Comparison of ENCODE assay signal across 26 cellular contexts in the genomic region with DNA sequence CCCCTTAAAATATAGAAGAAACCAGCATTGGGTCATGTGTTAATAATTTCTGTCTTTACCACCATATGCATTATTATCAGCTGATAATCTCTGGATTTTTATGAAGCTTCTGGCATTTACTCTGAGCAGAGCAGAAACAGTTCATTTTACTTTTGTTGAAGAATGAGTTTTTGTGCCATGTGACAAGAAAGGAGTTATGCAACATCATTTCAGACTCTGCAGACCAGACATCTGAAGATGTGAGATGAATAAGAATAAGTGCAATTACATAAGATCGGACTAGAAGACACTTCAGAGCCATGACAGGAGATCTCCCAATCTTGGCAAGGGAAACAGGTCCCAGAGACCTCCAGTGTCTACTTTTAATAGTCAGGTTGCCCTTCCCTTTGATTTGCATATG.
"Had no signal": no experiment of that assay in that cellular context is flagged by ENCODE, and none has a peak within 500 bp of the region (broad histone marks: within the 10 kb centered on the region; RNA-seq: fewer than 3 reads in every experiment).

No MANE protein-coding gene starts in this region.

- H3K4me1 ChIP-seq: gastroesophageal sphincter, heart left ventricle, lower lobe of right lung, psoas muscle, sigmoid colon, spleen, tibial nerve, upper lobe of left lung had no signal

- H3K27ac ChIP-seq: foreskin keratinocyte, gastroesophageal sphincter, heart left ventricle, hepatocyte, lower lobe of right lung, ovary, psoas muscle, sigmoid colon, skin epidermis, spleen, thoracic aorta, tibial nerve, upper lobe of left lung had no signal

- H3K9me3 ChIP-seq: gastroesophageal sphincter, lower lobe of right lung, ovary, psoas muscle, sigmoid colon, spleen, thoracic aorta, tibial nerve, upper lobe of left lung had no signal

- H3K4me3 ChIP-seq: gastroesophageal sphincter, heart left ventricle, hepatocyte, lower lobe of right lung, ovary, psoas muscle, sigmoid colon, skin epidermis, spleen, thoracic aorta, tibial nerve, upper lobe of left lung had no signal

- DNase-seq: cortex of kidney; effector memory CD8-positive, alpha-beta T cell; foreskin keratinocyte; heart left ventricle; islet precursor cell; left ventricle myocardium superior; lower lobe of right lung; natural killer cell; occipital lobe; ovary; posterior cingulate gyrus; psoas muscle; right cardiac atrium; sigmoid colon; spleen; stimulated activated CD4-positive, alpha-beta T cell treated with anti-CD3 and anti-CD28 coated beads, Interleukin-4, amount 100 ng/mL, for 4 hours; stimulated activated naive CD8-positive, alpha-beta T cell treated with anti-CD3 and anti-CD28 coated beads, Interleukin-15, Interleukin-2, amounts not matched to agents 100 U/mL and 50 U/mL, for 24 hours; substantia nigra; upper lobe of left lung had no signal

- FAIRE-seq: endometrium, urothelium cell line had no signal

- H3K27me3 ChIP-seq: foreskin keratinocyte, gastroesophageal sphincter, heart left ventricle, hepatocyte, ovary, sigmoid colon, spleen, tibial nerve, upper lobe of left lung had no signal

- H3K36me3 ChIP-seq: gastroesophageal sphincter, heart left ventricle, lower lobe of right lung, ovary, sigmoid colon, spleen, thoracic aorta, tibial nerve, upper lobe of left lung had no signal
